Comparison of ENCODE assay signal across 1 cellular context in genomic region chr12:88141774-88142609, GRCh38.
TF ChIP-seq lines count a peak whose summit lies in the region.

A gene with protein sequence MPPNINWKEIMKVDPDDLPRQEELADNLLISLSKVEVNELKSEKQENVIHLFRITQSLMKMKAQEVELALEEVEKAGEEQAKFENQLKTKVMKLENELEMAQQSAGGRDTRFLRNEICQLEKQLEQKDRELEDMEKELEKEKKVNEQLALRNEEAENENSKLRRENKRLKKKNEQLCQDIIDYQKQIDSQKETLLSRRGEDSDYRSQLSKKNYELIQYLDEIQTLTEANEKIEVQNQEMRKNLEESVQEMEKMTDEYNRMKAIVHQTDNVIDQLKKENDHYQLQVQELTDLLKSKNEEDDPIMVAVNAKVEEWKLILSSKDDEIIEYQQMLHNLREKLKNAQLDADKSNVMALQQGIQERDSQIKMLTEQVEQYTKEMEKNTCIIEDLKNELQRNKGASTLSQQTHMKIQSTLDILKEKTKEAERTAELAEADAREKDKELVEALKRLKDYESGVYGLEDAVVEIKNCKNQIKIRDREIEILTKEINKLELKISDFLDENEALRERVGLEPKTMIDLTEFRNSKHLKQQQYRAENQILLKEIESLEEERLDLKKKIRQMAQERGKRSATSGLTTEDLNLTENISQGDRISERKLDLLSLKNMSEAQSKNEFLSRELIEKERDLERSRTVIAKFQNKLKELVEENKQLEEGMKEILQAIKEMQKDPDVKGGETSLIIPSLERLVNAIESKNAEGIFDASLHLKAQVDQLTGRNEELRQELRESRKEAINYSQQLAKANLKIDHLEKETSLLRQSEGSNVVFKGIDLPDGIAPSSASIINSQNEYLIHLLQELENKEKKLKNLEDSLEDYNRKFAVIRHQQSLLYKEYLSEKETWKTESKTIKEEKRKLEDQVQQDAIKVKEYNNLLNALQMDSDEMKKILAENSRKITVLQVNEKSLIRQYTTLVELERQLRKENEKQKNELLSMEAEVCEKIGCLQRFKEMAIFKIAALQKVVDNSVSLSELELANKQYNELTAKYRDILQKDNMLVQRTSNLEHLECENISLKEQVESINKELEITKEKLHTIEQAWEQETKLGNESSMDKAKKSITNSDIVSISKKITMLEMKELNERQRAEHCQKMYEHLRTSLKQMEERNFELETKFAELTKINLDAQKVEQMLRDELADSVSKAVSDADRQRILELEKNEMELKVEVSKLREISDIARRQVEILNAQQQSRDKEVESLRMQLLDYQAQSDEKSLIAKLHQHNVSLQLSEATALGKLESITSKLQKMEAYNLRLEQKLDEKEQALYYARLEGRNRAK (N-terminal part only) (minus strand): TSS chr12:88142088. CDS start chr12:88141307, 781 bp downstream.
TSS of gene TMTC3 (plus strand) at chr12:88142307. CDS start at chr12:88148316, 6,009 bp downstream.

TF ChIP-seq in IMR-90, 13 proteins besides CTCF, POLR2A, EP300 and RAD21 (continued from another document):
- TF ChIP-seq MAZ (IDR thresholded peaks at IDR 0.05; ENCODE audit: borderline replicate concordance, low read depth, low read length) (peak; percentile 72; the same call in 1 of the 2 replicates), SMC3 (IDR thresholded peaks at IDR 0.05; ENCODE audit: low read depth, low read length) (no peak), MXI1 (IDR thresholded peaks at IDR 0.05; ENCODE audit: borderline replicate concordance, low read depth, low read length) (peak; percentile 94; the same call in 1 of the 2 replicates)
TF ChIP-seq in IMR-90: peak in this region for 3.
